Comparison of ENCODE assay signal across 1 cellular context in genomic region chr14:94378527-94379290, GRCh38.
TF ChIP-seq lines count a peak whose summit lies in the region.

No MANE protein-coding gene starts in this region.

TF ChIP-seq in HepG2, 621 proteins besides CTCF, POLR2A, EP300 and RAD21 (continued from another document and continues in another):
- TF ChIP-seq CEBPZ (IDR thresholded peaks at IDR 0.05; ENCODE audit: low read length): no peak
- peak; percentile 55 for TF ChIP-seq TAF15 (IDR thresholded peaks at IDR 0.05; ENCODE audit: low read depth, low read length, poor library complexity, severe bottlenecking)
- TF ChIP-seq MAZ (IDR thresholded peaks at IDR 0.05; ENCODE audit: borderline replicate concordance, low read depth, low read length): no peak
- no peak for TF ChIP-seq MAZ (CRISPR knock-in tag; IDR thresholded peaks at IDR 0.05; ENCODE audit: low read depth)
- TF ChIP-seq YY1 (IDR thresholded peaks at IDR 0.05; ENCODE audit: insufficient read depth, insufficient replicate concordance, low read depth, low read length): no peak
- no peak for TF ChIP-seq ZFP1 (CRISPR knock-in tag; IDR thresholded peaks at IDR 0.05)
- TF ChIP-seq THYN1 (CRISPR knock-in tag; IDR thresholded peaks at IDR 0.05; ENCODE audit: borderline replicate concordance, low read depth): no peak
- peak; percentile 99 for TF ChIP-seq AGO2 (optimal IDR thresholded peaks at IDR 0.05; ENCODE audit: low read depth, low read length)
- TF ChIP-seq ZNF124 (CRISPR knock-in tag; IDR thresholded peaks at IDR 0.05): no peak
- no peak for TF ChIP-seq MLX (CRISPR knock-in tag; IDR thresholded peaks at IDR 0.05)
- peak; percentile 69 for TF ChIP-seq POLR2AphosphoS5 (IDR thresholded peaks at IDR 0.05; ENCODE audit: low read depth, low read length)
- TF ChIP-seq XBP1 (CRISPR knock-in tag; IDR thresholded peaks at IDR 0.05): no peak
- no peak for TF ChIP-seq ISX (CRISPR knock-in tag; conservative IDR thresholded peaks at IDR 0.05)
- no peak for TF ChIP-seq RORA (CRISPR knock-in tag; IDR thresholded peaks at IDR 0.05)
- TF ChIP-seq NFE2 (CRISPR knock-in tag; IDR thresholded peaks at IDR 0.05): no peak
- TF ChIP-seq KLF15 (CRISPR knock-in tag; IDR thresholded peaks at IDR 0.05; ENCODE audit: borderline replicate concordance): no peak
- no peak for TF ChIP-seq TRIM24 (CRISPR knock-in tag; IDR thresholded peaks at IDR 0.05)
- no peak for TF ChIP-seq ZNF879 (CRISPR knock-in tag; IDR thresholded peaks at IDR 0.05)
- TF ChIP-seq PCBP1 (IDR thresholded peaks at IDR 0.05; ENCODE audit: borderline replicate concordance, low read depth, low read length): 0 out of 2 replicates have a peak, but pooled peaks have one; percentile 47
- no peak for TF ChIP-seq ZNF468 (CRISPR knock-in tag; IDR thresholded peaks at IDR 0.05)
- TF ChIP-seq ZNF569 (CRISPR knock-in tag; IDR thresholded peaks at IDR 0.05; ENCODE audit: borderline replicate concordance): no peak
- no peak for TF ChIP-seq ASH2L (IDR thresholded peaks at IDR 0.05; ENCODE audit: insufficient read length, low read depth, low read length)
- no peak for TF ChIP-seq SNAPC2 (CRISPR knock-in tag; IDR thresholded peaks at IDR 0.05)
- no peak for TF ChIP-seq ZFAT (CRISPR knock-in tag; conservative IDR thresholded peaks at IDR 0.05)
- TF ChIP-seq MAX (IDR thresholded peaks at IDR 0.05): peak; percentile 53; the same call in 1 of the 2 replicates
- peak; percentile 8; the same call in 1 of the 2 replicates for TF ChIP-seq ZNF687 (CRISPR knock-in tag; IDR thresholded peaks at IDR 0.05)
- no peak for TF ChIP-seq ARID2 (CRISPR knock-in tag; IDR thresholded peaks at IDR 0.05; ENCODE audit: borderline replicate concordance)
- no peak for TF ChIP-seq ZNF275 (CRISPR knock-in tag; IDR thresholded peaks at IDR 0.05; ENCODE audit: borderline replicate concordance)
- TF ChIP-seq ETS1 (CRISPR knock-in tag; IDR thresholded peaks at IDR 0.05): no peak
- no peak for TF ChIP-seq ZNF329 (CRISPR knock-in tag; IDR thresholded peaks at IDR 0.05; ENCODE audit: low read depth)
- 0 out of 2 replicates have a peak, but pooled peaks have one; percentile 8 for TF ChIP-seq SP2 (CRISPR knock-in tag; IDR thresholded peaks at IDR 0.05)
- TF ChIP-seq CREBL2 (CRISPR knock-in tag; IDR thresholded peaks at IDR 0.05; ENCODE audit: borderline replicate concordance): no peak
- TF ChIP-seq ATF2 (CRISPR knock-in tag; IDR thresholded peaks at IDR 0.05): no peak
- no peak for TF ChIP-seq DPF2 (CRISPR knock-in tag; IDR thresholded peaks at IDR 0.05; ENCODE audit: borderline replicate concordance, low read depth)
- TF ChIP-seq ZNF850 (CRISPR knock-in tag; conservative IDR thresholded peaks at IDR 0.05): no peak
- TF ChIP-seq ZNF597 (CRISPR knock-in tag; IDR thresholded peaks at IDR 0.05): no peak
- TF ChIP-seq ZBTB4 (CRISPR knock-in tag; IDR thresholded peaks at IDR 0.05; ENCODE audit: borderline replicate concordance): no peak
- no peak for TF ChIP-seq SIN3B (IDR thresholded peaks at IDR 0.05; ENCODE audit: low read length)
- TF ChIP-seq ARID4A (CRISPR knock-in tag; IDR thresholded peaks at IDR 0.05; ENCODE audit: borderline replicate concordance): no peak
- no peak for TF ChIP-seq ZNF44 (CRISPR knock-in tag; IDR thresholded peaks at IDR 0.05)
